ENCODE assay signal across 27 cellular contexts in genomic region chr1:188188317-188188716, GRCh38.
DNase-seq lines count a peak whose midpoint lies in the region; ATAC-seq and TF ChIP-seq lines count a peak whose summit lies in the region.
"Had no signal": no experiment of that assay in that cellular context is flagged by ENCODE, and none has a peak within 500 bp of the region (broad histone marks: within the 10 kb centered on the region; RNA-seq: fewer than 3 reads in every experiment).

No MANE protein-coding gene starts in this region.

- no peak overlapping the region for H3K4me2 ChIP-seq in PC-3 (ENCODE audit: low read length)
- no peak overlapping the region for H3K4me2 ChIP-seq in trophoblast cell (ENCODE audit: low read length)

- H3K4me1 Mint-ChIP-seq in endodermal cell = no peaks in the 10 kb centered on the region
- H3K4me1 Mint-ChIP-seq: stimulated activated naive B cell treated with anti-CD40 and anti-IgM and Interleukin-4, amounts not matched to agents 10 μg/mL and 1 μg/mL and 100 μg/mL, for 72 hours; T-helper 17 cell had no signal

- DNase-seq in Kasumi-1 (lab: John Stamatoyannopoulos, UW) = peak; percentile 12 to 31
- no peak for DNase-seq in PC-3
- DNase-seq in endodermal cell = no peak
- DNase-seq in stimulated activated CD4-positive, alpha-beta T cell treated with anti-CD3 and anti-CD28 coated beads, Interleukin-4, amount 100 ng/mL, for 1 hour = no peak
- DNase-seq in aorta = no peak
- DNase-seq in trophoblast cell = no peak
- DNase-seq in SKM-1 (lab: John Stamatoyannopoulos, UW; ENCODE audit: unreplicated experiment) = no peak
- DNase-seq: activated CD4-positive, alpha-beta T cell treated with anti-CD3 and anti-CD28 coated beads for 4 hours; activated T-cell treated with anti-CD3 and anti-CD28 coated beads, Interleukin-2, amount 50 U/mL, for 24 hours; body of pancreas; C1 segment of cervical spinal cord; Caco-2; cerebellar nuclear complex; DND-41; HFFc6; left ventricle myocardium superior; MG63; NCI-H1436 treated with DMSO at 0.1 percent for 48 hours; NCI-H510A treated with DMSO at 0.1 percent for 48 hours; sigmoid colon; stimulated activated naive B cell treated with anti-CD40 and anti-IgM and Interleukin-4, amounts not matched to agents 10 μg/mL and 1 μg/mL and 100 μg/mL, for 72 hours; T-helper 17 cell had no signal

- H3K18ac ChIP-seq in trophoblast cell (ENCODE audit: low read length) = no peak overlapping the region

- H3K4me1 ChIP-seq in PC-3 (ENCODE audit: insufficient read depth, low read length) (no peaks in the 10 kb centered on the region), endodermal cell (ENCODE audit: control insufficient read depth, insufficient read depth, low read length) (no peaks in the 10 kb centered on the region), aorta (ENCODE audit: control insufficient read depth in 1 of 2, insufficient read depth in 2 of 2, low read length in 2 of 2) (no peaks in the 10 kb centered on the region), trophoblast cell (ENCODE audit: control insufficient read depth in 1 of 2, insufficient read depth in 2 of 2, low read length in 2 of 2) (no peaks in the 10 kb centered on the region)
- H3K4me1 ChIP-seq: body of pancreas, Caco-2, prostate gland, sigmoid colon, SJSA1, suprapubic skin had no signal

- 85% methylated on average over 2 of the region's 2 CpGs; no CpG with 5 or more reads in 1 of the 2 experiments for WGBS in endodermal cell (ENCODE audit: insufficient coverage in 1 of 2, insufficient read length in 1 of 2), 2 experiments
- 89 to 95% methylated on average over 2 of the region's 2 CpGs for WGBS in aorta, 2 donors
- no CpG with 5 or more reads among the region's 2 CpGs for WGBS in trophoblast cell (ENCODE audit: extremely low coverage, insufficient coverage, insufficient read length)

- no peak overlapping the region for H3K4me3 ChIP-seq in PC-3 (ENCODE audit: low read length)
- H3K4me3 ChIP-seq in endodermal cell (ENCODE audit: low read length) = no peak overlapping the region
- no peak overlapping the region for H3K4me3 ChIP-seq in aorta (ENCODE audit: low read length in 2 of 2)
- H3K4me3 ChIP-seq in trophoblast cell (ENCODE audit: low read depth, low read length) = no peak overlapping the region
- H3K4me3 ChIP-seq: body of pancreas, MG63, prostate gland, sigmoid colon, SJSA1, suprapubic skin had no signal

- no peak overlapping the region for H3K27ac Mint-ChIP-seq in endodermal cell
- H3K27ac Mint-ChIP-seq: activated T-cell treated with anti-CD3 and anti-CD28 coated beads, Interleukin-2, amount 50 U/mL, for 24 hours; HFFc6; stimulated activated naive B cell treated with anti-CD40 and anti-IgM and Interleukin-4, amounts not matched to agents 10 μg/mL and 1 μg/mL and 100 μg/mL, for 72 hours; T-helper 17 cell had no signal

- H3K9me2 ChIP-seq in PC-3 (replicated peaks; ENCODE audit: low read length) = no peaks in the 10 kb centered on the region

- intact Hi-C loops in PC-3 (cut with micrococcal nuclease) (no loop called here), aorta (cut with DNase I) (no loop called here)

- H4K20me1 ChIP-seq in PC-3 (ENCODE audit: low read length) = no peaks in the 10 kb centered on the region

- BruUV-seq in PC-3 (replicated peaks; lab: Mats Ljungman, UMichigan) = no TSS peak

- TF ChIP-seq CTCF in GM12872 (IDR thresholded peaks at IDR 0.05; ENCODE audit: insufficient read depth, low read depth, low read length) (0 out of 3 replicates have a peak, but pooled peaks have one; percentile 12), PC-3 (conservative IDR thresholded peaks at IDR 0.05; ENCODE audit: low read depth, low read length) (no peak), endodermal cell (conservative IDR thresholded peaks at IDR 0.05) (peak; percentile 63)

- H3K14ac ChIP-seq in trophoblast cell (ENCODE audit: low read length) = no peak overlapping the region

- no peaks in the 10 kb centered on the region for H3K9me3 ChIP-seq in PC-3 (ENCODE audit: low read length)
- peaks cover 5% of the 10 kb centered on the region for H3K9me3 ChIP-seq in endodermal cell (ENCODE audit: control insufficient read depth, low read length)
- peaks cover 1% of the 10 kb centered on the region for H3K9me3 ChIP-seq in aorta (ENCODE audit: control insufficient read depth, low read length)
- H3K9me3 ChIP-seq in trophoblast cell (ENCODE audit: insufficient read depth, low read depth, low read length) = no peaks in the 10 kb centered on the region
- H3K9me3 ChIP-seq: body of pancreas, Caco-2, neutrophil, prostate gland, suprapubic skin had no signal

- no peaks in the 10 kb centered on the region for H3K36me3 Mint-ChIP-seq in endodermal cell (ENCODE audit: low read depth)
- H3K36me3 Mint-ChIP-seq: stimulated activated naive B cell treated with anti-CD40 and anti-IgM and Interleukin-4, amounts not matched to agents 10 μg/mL and 1 μg/mL and 100 μg/mL, for 72 hours had no signal

- no peaks in the 10 kb centered on the region for H3F3A ChIP-seq in PC-3 (ENCODE audit: low read length, unreplicated experiment)

- H2BK12ac ChIP-seq in trophoblast cell (ENCODE audit: low read length) = no peak overlapping the region

- peaks cover 19% of the 10 kb centered on the region for H3K9me3 Mint-ChIP-seq in endodermal cell

- no peak overlapping the region for H2AK5ac ChIP-seq in trophoblast cell (ENCODE audit: low read length)

- H3K27me3 ChIP-seq in PC-3 (ENCODE audit: low read length) (no peaks in the 10 kb centered on the region), endodermal cell (ENCODE audit: control insufficient read depth, insufficient read depth, low read length, poor library complexity, severe bottlenecking) (no peaks in the 10 kb centered on the region), aorta (ENCODE audit: control insufficient read depth in 1 of 2, insufficient read depth in 2 of 2, low read length in 1 of 2) (no peaks in the 10 kb centered on the region), trophoblast cell (ENCODE audit: insufficient read depth, low read length) (no peaks in the 10 kb centered on the region)
- H3K27me3 ChIP-seq: body of pancreas, MG63, neutrophil, sigmoid colon, SJSA1, suprapubic skin had no signal

- H3K23ac ChIP-seq in trophoblast cell (ENCODE audit: low read length) = no peak overlapping the region

- ATAC-seq in PC-3 = peak; percentile 31; the same call in 1 of the 2 replicates
- no peak for ATAC-seq in aorta (ENCODE audit: low FRiP score)
- ATAC-seq: body of pancreas; left ventricle myocardium superior; stimulated activated naive B cell treated with anti-CD40 and anti-IgM and Interleukin-4, amounts not matched to agents 10 μg/mL and 1 μg/mL and 100 μg/mL, for 72 hours; T-helper 17 cell had no signal

- no peak overlapping the region for H2BK120ac ChIP-seq in trophoblast cell (ENCODE audit: insufficient read depth, low read length, poor library complexity)

- H4K91ac ChIP-seq in trophoblast cell (ENCODE audit: low read depth, low read length) = no peak overlapping the region

- H3K79me1 ChIP-seq in trophoblast cell (ENCODE audit: low read length) = no peaks in the 10 kb centered on the region

- no peak overlapping the region for H2AFZ ChIP-seq in PC-3 (ENCODE audit: low read length)
- no peak overlapping the region for H2AFZ ChIP-seq in trophoblast cell (ENCODE audit: insufficient read depth, low read length, poor library complexity)

- H3K27ac ChIP-seq in PC-3 (ENCODE audit: low read length) = no peak overlapping the region
- no peak overlapping the region for H3K27ac ChIP-seq in endodermal cell (ENCODE audit: low read depth, low read length)
- H3K27ac ChIP-seq in aorta (ENCODE audit: low read depth in 1 of 2, low read length in 2 of 2) = no peak overlapping the region
- no peak overlapping the region for H3K27ac ChIP-seq in trophoblast cell (ENCODE audit: low read depth, low read length)
- H3K27ac ChIP-seq: body of pancreas, neutrophil, prostate gland, sigmoid colon, SJSA1, suprapubic skin had no signal

- H3K36me3 ChIP-seq in PC-3 (ENCODE audit: low read depth, low read length) = no peaks in the 10 kb centered on the region
- H3K36me3 ChIP-seq in endodermal cell (ENCODE audit: control insufficient read depth, insufficient read depth, low read length) = no peaks in the 10 kb centered on the region
- H3K36me3 ChIP-seq in aorta (ENCODE audit: control insufficient read depth in 1 of 2, insufficient read depth in 2 of 2, low read length in 1 of 2) = no peaks in the 10 kb centered on the region
- H3K36me3 ChIP-seq in trophoblast cell (ENCODE audit: control insufficient read depth in 1 of 2, insufficient read depth in 2 of 2, low read length in 2 of 2) = no peaks in the 10 kb centered on the region
- H3K36me3 ChIP-seq: MG63, neutrophil, prostate gland, sigmoid colon, SJSA1, suprapubic skin had no signal

- no peak overlapping the region for H3K4ac ChIP-seq in trophoblast cell (ENCODE audit: low read depth, low read length)

- no peak overlapping the region for H2BK5ac ChIP-seq in trophoblast cell (ENCODE audit: low read depth, low read length, poor library complexity)

- POLR2A ChIA-PET in PC-3 (lab: Charles Lee; ENCODE audit: unreplicated experiment) = no interaction called here

- H3K27me3 Mint-ChIP-seq in endodermal cell (ENCODE audit: insufficient read depth) = no peaks in the 10 kb centered on the region
- H3K27me3 Mint-ChIP-seq: activated T-cell treated with anti-CD3 and anti-CD28 coated beads, Interleukin-2, amount 50 U/mL, for 24 hours; stimulated activated naive B cell treated with anti-CD40 and anti-IgM and Interleukin-4, amounts not matched to agents 10 μg/mL and 1 μg/mL and 100 μg/mL, for 72 hours; T-helper 17 cell had no signal

- H3K79me2 ChIP-seq in PC-3 (ENCODE audit: low read length) (no peaks in the 10 kb centered on the region), trophoblast cell (ENCODE audit: control insufficient read depth, insufficient read depth, low read length, poor library complexity) (no peaks in the 10 kb centered on the region)

- H4K8ac ChIP-seq in trophoblast cell (ENCODE audit: low read depth, low read length) = no peak overlapping the region

- H4K12ac ChIP-seq in trophoblast cell (ENCODE audit: low read depth, low read length) = no peak overlapping the region

- H3K4me3 Mint-ChIP-seq in endodermal cell = no peak overlapping the region
- H3K4me3 Mint-ChIP-seq: activated T-cell treated with anti-CD3 and anti-CD28 coated beads, Interleukin-2, amount 50 U/mL, for 24 hours; HFFc6; stimulated activated naive B cell treated with anti-CD40 and anti-IgM and Interleukin-4, amounts not matched to agents 10 μg/mL and 1 μg/mL and 100 μg/mL, for 72 hours; T-helper 17 cell had no signal

- H3K9ac ChIP-seq in PC-3 (ENCODE audit: low read length) = no peak overlapping the region
- no peak overlapping the region for H3K9ac ChIP-seq in endodermal cell (ENCODE audit: extremely low read depth, low read length, poor library complexity, severe bottlenecking)
- H3K9ac ChIP-seq in trophoblast cell (ENCODE audit: low read length) = no peak overlapping the region

- CTCF ChIA-PET in PC-3 (lab: Charles Lee) = interaction anchor here (0.6 kb wide), 1 partner anchor 166 kb away, joined by 4 read pairs; no protein-coding TSS in a partner anchor

Comparison
In these comparisons a context has a peak if more than half of its experiments do, and no peak if none do; other contexts are left out.
1. DNase-seq: peak in Kasumi-1 (2 of 2); none in PC-3 (single experiment), endodermal cell (single experiment), stimulated activated CD4-positive, alpha-beta T cell treated with anti-CD3 and anti-CD28 coated beads, Interleukin-4, amount 100 ng/mL, for 1 hour (single experiment), aorta (0 of 2), trophoblast cell (0 of 2) and SKM-1 (single experiment).